In the genomic region with DNA sequence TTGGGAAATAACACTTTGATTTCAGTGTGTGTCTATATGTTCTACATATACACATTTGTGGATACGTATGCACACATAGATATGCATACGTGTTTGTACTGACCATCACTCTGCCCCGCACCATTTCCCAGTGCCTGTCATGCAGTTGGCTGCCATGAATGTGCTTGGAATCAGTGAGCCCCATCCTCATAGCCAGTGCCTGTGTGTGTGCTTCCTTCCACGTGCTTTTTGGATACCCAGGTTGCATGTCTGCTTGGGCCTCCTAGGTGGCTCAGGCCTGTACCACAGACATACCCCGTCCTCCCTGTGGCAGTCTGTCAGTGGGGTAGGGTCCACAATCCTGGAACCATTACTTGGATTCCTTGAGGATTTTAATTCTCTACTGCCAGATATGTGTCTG, we compare ENCODE assay signal across 23 cellular contexts.
DNase-seq lines count a peak whose midpoint lies in the region; ATAC-seq and TF ChIP-seq lines count a peak whose summit lies in the region.
"Had no signal": no experiment of that assay in that cellular context is flagged by ENCODE, and none has a peak within 500 bp of the region (broad histone marks: within the 10 kb centered on the region; RNA-seq: fewer than 3 reads in every experiment).

No MANE protein-coding gene starts in this region.

- TF ChIP-seq CTCF in gastroesophageal sphincter (IDR thresholded peaks at IDR 0.05) (no peak), gastrocnemius medialis (IDR thresholded peaks at IDR 0.05 in 4 of 5, conservative IDR thresholded peaks at IDR 0.05 in 1 of 5) (no peak)

- no peaks in the 10 kb centered on the region for H3K27me3 ChIP-seq in gastroesophageal sphincter
- H3K27me3 ChIP-seq in gastrocnemius medialis: no peaks in the 10 kb centered on the region
- no peaks in the 10 kb centered on the region for H3K27me3 ChIP-seq in aorta (ENCODE audit: control insufficient read depth in 1 of 2, insufficient read depth in 2 of 2, low read length in 1 of 2)
- H3K27me3 ChIP-seq: BE2C, colonic mucosa, upper lobe of left lung had no signal

- ATAC-seq in Right ventricle myocardium superior (ENCODE audit: poor library complexity): no peak
- peak; percentile 4 for ATAC-seq in gastroesophageal sphincter
- no peak for ATAC-seq in gastrocnemius medialis
- ATAC-seq in aorta (ENCODE audit: low FRiP score): no peak
- no peak for ATAC-seq in GM18907 (IDR thresholded peaks at IDR 0.05; ENCODE audit: unreplicated experiment)
- ATAC-seq: activated CD8-positive, alpha-beta T cell treated with anti-CD3 and anti-CD28 coated beads for 36 hours; activated T-cell treated with anti-CD3 and anti-CD28 coated beads, Interleukin-2, amount 50 U/mL, for 72 hours; sciatic nerve had no signal

- H3K4me1 ChIP-seq in gastroesophageal sphincter (peaks cover 17 to 100% (median 79%) of the 10 kb centered on the region in 3 donors), gastrocnemius medialis (peaks cover 92 to 95% of the 10 kb centered on the region in 2 donors), aorta (ENCODE audit: control insufficient read depth in 1 of 2, insufficient read depth in 2 of 2, low read length in 2 of 2) (peaks cover 7 to 8% of the 10 kb centered on the region in 2 donors)

- TF ChIP-seq POLR2A in gastroesophageal sphincter (IDR thresholded peaks at IDR 0.05) (no peak), gastrocnemius medialis (IDR thresholded peaks at IDR 0.05) (no peak)

- DNase-seq in cardiac septum (ENCODE audit: low spot score) (peak; percentile 60), Right ventricle myocardium superior (no peak), gastrocnemius medialis (no peak), aorta (peak in 1 of 2 donors; percentile 41), HuH-7.5 (ENCODE audit: low spot score) (no peak), ecto neural progenitor cell (ENCODE audit: low spot score) (no peak)
- DNase-seq: activated B cell treated with CpG ODN at 0.5 μM for 24 hours; activated CD8-positive, alpha-beta T cell treated with anti-CD3 and anti-CD28 coated beads for 36 hours; activated naive CD4-positive, alpha-beta T cell treated with anti-CD3 and anti-CD28 coated beads, Interleukin-2, amount 50 U/mL, for 16 hours; activated T-cell treated with anti-CD3 and anti-CD28 coated beads, Interleukin-2, amount 50 U/mL, for 72 hours; BE2C; Calu3; mammary epithelial cell; NCI-H1105; NCI-H2107; NK-92 treated with Interleukin-12 subunit alpha and Interleukin-12 subunit beta, amount 100 ng/mL, for 24 hours; occipital lobe; SK-N-SH had no signal

- intact Hi-C loops in cardiac septum (cut with DNase I) (no loop called here), Right ventricle myocardium superior (cut with DNase I) (no loop called here), gastrocnemius medialis (cut with DNase I; ENCODE audit: low total_unique reads) (loop anchor here (5.0 to 10.0 kb wide), 2 partner anchors 292 to 389 kb away; no protein-coding TSS in a partner anchor), aorta (cut with DNase I) (loop anchor here in 1 of 2 donors (5.0 kb wide), 1 partner anchor 53 kb away; no protein-coding TSS in a partner anchor)

- in situ Hi-C loops in gastrocnemius medialis (cut with MboI; ENCODE audit: low sequenced_read_pairs in 4 of 4): no loop called here

- H3K36me3 ChIP-seq in gastroesophageal sphincter: peaks cover 0 to 16% of the 10 kb centered on the region in 2 donors
- no peaks in the 10 kb centered on the region for H3K36me3 ChIP-seq in gastrocnemius medialis
- peaks cover 0 to 2% of the 10 kb centered on the region in 2 donors for H3K36me3 ChIP-seq in aorta (ENCODE audit: control insufficient read depth in 1 of 2, insufficient read depth in 2 of 2, low read length in 1 of 2)
- H3K36me3 ChIP-seq: colonic mucosa had no signal

- 61 to 67% methylated on average over 3 to 5 of the region's 5 CpGs for WGBS in gastroesophageal sphincter (ENCODE audit: low coverage in 1 of 2), 2 donors
- 34 to 40% methylated on average over 5 of the region's 5 CpGs for WGBS in aorta, 2 donors

- H3K27ac ChIP-seq in gastroesophageal sphincter (peak overlapping the region in 3 of 4 donors; percentile 66 to 89 (median 87)), gastrocnemius medialis (peak overlapping the region; percentile 85 to 96 (median 91)), aorta (ENCODE audit: low read depth in 1 of 2, low read length in 2 of 2) (peak overlapping the region; percentile 52 to 92)
- H3K27ac ChIP-seq: colonic mucosa had no signal

- H3K9me3 ChIP-seq in gastroesophageal sphincter (no peaks in the 10 kb centered on the region), gastrocnemius medialis (no peaks in the 10 kb centered on the region), aorta (ENCODE audit: control insufficient read depth, low read length) (no peaks in the 10 kb centered on the region)
- H3K9me3 ChIP-seq: BE2C, colonic mucosa, SK-N-SH, upper lobe of left lung had no signal

- no peak for TF ChIP-seq EP300 in gastroesophageal sphincter (IDR thresholded peaks at IDR 0.05)

- H3K4me3 ChIP-seq in gastroesophageal sphincter: no peak overlapping the region
- no peak overlapping the region for H3K4me3 ChIP-seq in gastrocnemius medialis
- no peak overlapping the region for H3K4me3 ChIP-seq in aorta (ENCODE audit: low read length in 2 of 2)
- H3K4me3 ChIP-seq: colonic mucosa, upper lobe of left lung had no signal
